In genomic region chr4:38759790-38760122, GRCh38 we compare ENCODE assay signal across 21 cellular contexts. TPM values are rescaled to one million over a fixed set of nuclear protein-coding genes. Genes with fewer than 3 reads are reported as not detected.
DNase-seq lines count a peak whose midpoint lies in the region; ATAC-seq and TF ChIP-seq lines count a peak whose summit lies in the region.
"Had no signal": no experiment of that assay in that cellular context is flagged by ENCODE, and none has a peak within 500 bp of the region (broad histone marks: within the 10 kb centered on the region; RNA-seq: fewer than 3 reads in every experiment).

No MANE protein-coding gene starts in this region.

- no peak overlapping the region for H3K4ac ChIP-seq in mesenchymal stem cell (ENCODE audit: low read depth in 1 of 2, low read length in 2 of 2)

- H3K27me3 ChIP-seq in HCT116 (ENCODE audit: insufficient read depth, low read length) (no peaks in the 10 kb centered on the region), mesenchymal stem cell (ENCODE audit: control insufficient read depth in 1 of 2, insufficient read depth in 1 of 2, low read length in 2 of 2) (no peaks in the 10 kb centered on the region)
- H3K27me3 ChIP-seq: gastrocnemius medialis, thyroid gland had no signal

- ATAC-seq in HCT116 (no peak), SK-N-SH treated with all-trans-retinoic acid at 6 μM for 48 hours (no peak), omental fat pad (ENCODE audit: low FRiP score) (no peak)

- H2AFZ ChIP-seq in HCT116 (ENCODE audit: low read depth, low read length, poor library complexity, severe bottlenecking): peak overlapping the region; percentile 65
- H2AFZ ChIP-seq in mesenchymal stem cell (ENCODE audit: low read depth, low read length): no peak overlapping the region

- no peak overlapping the region for H2AK5ac ChIP-seq in mesenchymal stem cell (ENCODE audit: low read length, severe bottlenecking)

- H3K23ac ChIP-seq in mesenchymal stem cell (ENCODE audit: low read length in 2 of 2): no peak overlapping the region

- no peak overlapping the region for H3K4me3 ChIP-seq in HCT116 (replicated peaks in 1 of 2; ENCODE audit: low read depth in 1 of 2, low read length in 2 of 2)
- H3K4me3 ChIP-seq in mesenchymal stem cell (ENCODE audit: insufficient read depth in 1 of 2, low read depth in 1 of 2, low read length in 2 of 2): no peak overlapping the region
- H3K4me3 ChIP-seq: A549, gastrocnemius medialis, SK-N-MC, thyroid gland had no signal

- H3K79me1 ChIP-seq in mesenchymal stem cell (replicated peaks; ENCODE audit: low read length, poor library complexity, severe bottlenecking): no peaks in the 10 kb centered on the region

- CTCF ChIA-PET in HCT116 (lab: Charles Lee): interaction anchor here (0.7 to 2.9 kb wide), 25 partner anchors 9 to 709 kb away, joined by 3 to 35 read pairs (median 4); partner anchors contain the start of genes LIAS, RPL9, TLR1 and TLR10

- H3K4me2 ChIP-seq in HCT116 (ENCODE audit: low read length) (no peak overlapping the region), mesenchymal stem cell (ENCODE audit: low read length, poor library complexity, severe bottlenecking) (no peak overlapping the region)

- no peaks in the 10 kb centered on the region for H3K36me3 ChIP-seq in HCT116 (ENCODE audit: control insufficient read depth in 1 of 2, insufficient read depth in 2 of 2, low read length in 2 of 2)
- H3K36me3 ChIP-seq in mesenchymal stem cell (ENCODE audit: control insufficient read depth in 1 of 2, insufficient read depth in 2 of 2, low read depth in 1 of 2, low read length in 2 of 2): no peaks in the 10 kb centered on the region
- H3K36me3 ChIP-seq: gastrocnemius medialis, thyroid gland, WERI-Rb-1 had no signal

- DNase-seq in HCT116 (ENCODE audit: low read depth, low spot score) (no peak), mesenchymal stem cell (no peak), NCI-H748 (lab: John Stamatoyannopoulos, UW; ENCODE audit: unreplicated experiment) (no peak), omental fat pad (ENCODE audit: low spot score) (no peak)
- no peak for DNase-seq in stimulated activated naive CD4-positive, alpha-beta T cell treated with Interleukin-2 at 50 U/mL for 16 hours (lab: John Stamatoyannopoulos, UW)
- DNase-seq: Caco-2, NCI-H1694, NCI-H510A had no signal

- no peak overlapping the region for H3K18ac ChIP-seq in mesenchymal stem cell (ENCODE audit: low read depth in 1 of 2, low read length in 2 of 2)

- H3K9ac ChIP-seq in HCT116 (ENCODE audit: low read length) (no peak overlapping the region), mesenchymal stem cell (ENCODE audit: low read length) (peak overlapping the region; percentile 64)

- no peaks in the 10 kb centered on the region for H3K79me2 ChIP-seq in HCT116 (ENCODE audit: insufficient read depth, low read length)

- POLR2A ChIA-PET in HCT116 (lab: Charles Lee): interaction anchor here (1.0 to 1.5 kb wide), 3 partner anchors 96 to 580 kb away, joined by 3 to 4 read pairs (median 4); no protein-coding TSS in a partner anchor

- H2BK12ac ChIP-seq in mesenchymal stem cell (ENCODE audit: low read length in 2 of 2): no peak overlapping the region

- BruUV-seq in HCT116 (replicated peaks; lab: Mats Ljungman, UMichigan): no TSS peak

- H3K4me1 ChIP-seq in HCT116 (ENCODE audit: control insufficient read depth in 1 of 2, insufficient read depth in 2 of 2, low read length in 2 of 2): peaks cover 0 to 8% of the 10 kb centered on the region in 2 experiments; a peak in 1 of 4 replicates
- no peaks in the 10 kb centered on the region for H3K4me1 ChIP-seq in mesenchymal stem cell (ENCODE audit: control insufficient read depth, insufficient read depth, low read depth, low read length)
- H3K4me1 ChIP-seq: A549, Caco-2, gastrocnemius medialis, thyroid gland had no signal

- TF ChIP-seq CTCF in 22Rv1 (IDR thresholded peaks at IDR 0.05) (peak; percentile 27; the same call in 1 of the 2 replicates), HCT116 (IDR thresholded peaks at IDR 0.05 in 2 of 3, conservative IDR thresholded peaks at IDR 0.05 in 1 of 3; ENCODE audit: borderline replicate concordance in 1 of 3, insufficient read depth in 1 of 3, low read depth in 2 of 3, low read length in 2 of 3) (0 out of 6 replicates have a peak, but pooled peaks of 1 of the 3 experiments have one; percentile 0), VCaP (conservative IDR thresholded peaks at IDR 0.05) (0 out of 2 replicates have a peak, but pooled peaks have one; percentile 34), omental fat pad (IDR thresholded peaks at IDR 0.05) (no peak)

- WGBS in mesenchymal stem cell: 96% methylated on average over 1 of the region's 1 CpG

- no peak overlapping the region for H4K91ac ChIP-seq in mesenchymal stem cell (ENCODE audit: low read length)

- no peak for TF ChIP-seq RAD21 in HCT116 (IDR thresholded peaks at IDR 0.05; ENCODE audit: low read depth)

- intact Hi-C loops in HCT116 (cut with micrococcal nuclease): loop anchor here (1.0 to 5.0 kb wide), 4 partner anchors 97 to 699 kb away; partner anchors contain the start of genes LIAS, RPL9 and TLR6

- no peak overlapping the region for H2BK120ac ChIP-seq in mesenchymal stem cell (ENCODE audit: low read depth, low read length)

- H3K9me3 ChIP-seq in HCT116 (ENCODE audit: control insufficient read depth in 1 of 2, insufficient read depth in 1 of 2, low read depth in 1 of 2, low read length in 2 of 2) (no peaks in the 10 kb centered on the region), mesenchymal stem cell (ENCODE audit: control insufficient read depth, low read length) (no peaks in the 10 kb centered on the region)
- H3K9me3 ChIP-seq: A549, Caco-2, gastrocnemius medialis, thyroid gland had no signal

- H2BK15ac ChIP-seq in mesenchymal stem cell (ENCODE audit: low read depth, poor library complexity, severe bottlenecking): no peak overlapping the region

- H3K27ac ChIP-seq in 22Rv1 (no peak overlapping the region), HCT116 (ENCODE audit: low read depth, low read length) (no peak overlapping the region), VCaP (no peak overlapping the region), mesenchymal stem cell (ENCODE audit: low read length, poor library complexity, severe bottlenecking) (no peak overlapping the region)
- H3K27ac ChIP-seq: gastrocnemius medialis, SK-N-MC, thyroid gland, WERI-Rb-1 had no signal

- RAD21 ChIA-PET in HCT116 (lab: Charles Lee; ENCODE audit: low non-redundant PET in 1 of 2, low total read pairs in 2 of 2, uncharacterized antibody in 2 of 2, unreplicated experiment in 2 of 2): interaction anchor here (0.6 to 1.4 kb wide), 7 partner anchors 23 to 580 kb away, joined by 3 to 4 read pairs (median 3); partner anchors contain the start of gene TLR10 (in 2 of the 2)

- no peak for TF ChIP-seq POLR2A in HCT116 (IDR thresholded peaks at IDR 0.05; ENCODE audit: borderline replicate concordance, extremely low read depth, insufficient read depth, insufficient read length)

- no peak overlapping the region for H4K8ac ChIP-seq in mesenchymal stem cell (ENCODE audit: low read length)

- no peak overlapping the region for H3K14ac ChIP-seq in mesenchymal stem cell (ENCODE audit: low read length in 2 of 2)

- no peaks in the 10 kb centered on the region for H4K20me1 ChIP-seq in HCT116 (ENCODE audit: insufficient read depth)

- no peaks in the 10 kb centered on the region for H3K9me2 ChIP-seq in HCT116 (ENCODE audit: insufficient read depth)

- no peak overlapping the region for H2BK5ac ChIP-seq in mesenchymal stem cell (ENCODE audit: low read depth, low read length, poor library complexity, severe bottlenecking)

TF ChIP-seq in HCT116, 20 proteins besides CTCF, POLR2A, EP300 and RAD21 (continues in another document):
- TF ChIP-seq FOSL1 (IDR thresholded peaks at IDR 0.05; ENCODE audit: low read depth): no peak

TF ChIP-seq in SK-N-SH treated with all-trans-retinoic acid at 6 μM for 48 hours, 23 proteins besides CTCF, POLR2A, EP300 and RAD21:
- TF ChIP-seq ZC3H10 (CRISPR knock-in tag; IDR thresholded peaks at IDR 0.05): no peak
- TF ChIP-seq SNAI2 (CRISPR knock-in tag; IDR thresholded peaks at IDR 0.05): no peak
- no peak for TF ChIP-seq OSR1 (CRISPR knock-in tag; IDR thresholded peaks at IDR 0.05)
- no peak for TF ChIP-seq TCF4 (CRISPR knock-in tag; IDR thresholded peaks at IDR 0.05; ENCODE audit: borderline replicate concordance)
- TF ChIP-seq RARB (CRISPR knock-in tag; IDR thresholded peaks at IDR 0.05): no peak
- no peak for TF ChIP-seq TOX (CRISPR knock-in tag; IDR thresholded peaks at IDR 0.05; ENCODE audit: borderline replicate concordance)
- no peak for TF ChIP-seq ZNF8 (CRISPR knock-in tag; IDR thresholded peaks at IDR 0.05)

RNA-seq across cellular contexts. Expression of gene TLR10, which starts 23.0 kb away (rescaled TPM):
- total RNA-seq in HCT116 (2021; ENCODE audit: unreplicated experiment) (0.30 TPM), omental fat pad (1 to 10 TPM in 1 of 4 donors, under 1 TPM in 3; 0.12 to 2.5 (median 0.33) TPM)
- 0.06 and 0.09 TPM in 2 replicates for polyA plus RNA-seq in HCT116 (2012)
- polyA plus RNA-seq in mesenchymal stem cell (2013, experiment 1 of 2): not detected
- polyA plus RNA-seq in mesenchymal stem cell (2013, experiment 2 of 2): not detected
- total RNA-seq: activated CD4-positive, alpha-beta T cell treated with anti-CD3 and anti-CD28 coated beads, Interleukin-2, amount 10 ng/mL, durations not matched to agents 24 days and 14 days; activated CD8-positive, alpha-beta memory T cell treated with anti-CD3 and anti-CD28 coated beads for 36 hours; Caco-2; dermis microvascular lymphatic vessel endothelial cell; gastrocnemius medialis; mammary epithelial cell; RPMI7951 had no signal
- polyA plus RNA-seq: mammary epithelial cell had no signal

RNA-seq across cellular contexts. Expression of gene TLR1, which starts 44.8 kb away (rescaled TPM):
- total RNA-seq in HCT116 (2021; ENCODE audit: unreplicated experiment) (1.4 TPM), omental fat pad (10 to 100 TPM; 17.0 to 35.8 (median 27.1) TPM)
- polyA plus RNA-seq in HCT116 (2012): 0.42 and 0.70 TPM in 2 replicates
- 0.32 TPM for polyA plus RNA-seq in mesenchymal stem cell (2013, experiment 1 of 2)
- 0.23 TPM for polyA plus RNA-seq in mesenchymal stem cell (2013, experiment 2 of 2)
- total RNA-seq: Caco-2 had no signal

Comparison
In these comparisons a context has a peak if more than half of its experiments do, and no peak if none do; other contexts are left out.
1. CTCF ChIP-seq: peak in 22Rv1 (single experiment) and VCaP (single experiment); none in omental fat pad (0 of 3).